In the genomic region with DNA sequence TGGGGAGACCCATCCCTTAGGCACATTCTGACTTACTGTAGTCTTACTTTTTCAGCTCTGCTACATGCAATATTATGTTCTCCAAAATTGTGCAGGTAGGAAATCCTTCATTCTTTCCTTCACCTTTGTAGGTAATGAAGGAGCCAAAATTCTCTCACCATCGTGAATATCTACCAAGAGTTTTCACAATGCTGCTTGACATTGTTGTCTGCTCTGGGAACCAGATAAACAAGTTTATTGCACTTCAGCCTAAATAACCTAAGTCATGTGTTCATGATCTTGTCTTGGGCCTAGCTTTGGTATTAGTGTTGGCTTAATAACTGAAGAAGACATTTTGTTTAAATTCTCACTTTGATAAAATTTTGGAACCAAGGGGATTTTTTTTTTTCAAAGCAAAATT, we compare ENCODE assay signal across 38 cellular contexts.
"Had no signal": no experiment of that assay in that cellular context is flagged by ENCODE, and none has a peak within 500 bp of the region (broad histone marks: within the 10 kb centered on the region; RNA-seq: fewer than 3 reads in every experiment).

No MANE protein-coding gene starts in this region.

- H3K27ac ChIP-seq: adrenal gland, ascending aorta, body of pancreas, brain microvascular endothelial cell, breast epithelium, cardiac muscle cell had no signal

- H3K27ac Mint-ChIP-seq: activated naive CD4-positive, alpha-beta T cell treated with anti-CD3 and anti-CD28 coated beads for 36 hours; activated naive CD4-positive, alpha-beta T cell treated with anti-CD3 and anti-CD28 coated beads, Interleukin-2, amount 10 ng/mL, durations not matched to agents 7 days and 5 days; activated naive CD4-positive, alpha-beta T cell treated with anti-CD3 and anti-CD28 coated beads, Interleukin-2, amount 50 U/mL, for 24 hours; activated naive CD4-positive, alpha-beta T cell treated with anti-CD3 and anti-CD28 coated beads, Interleukin-2, amount 50 U/mL, for 72 hours; activated naive CD8-positive, alpha-beta T cell; activated naive CD8-positive, alpha-beta T cell treated with anti-CD3 and anti-CD28 coated beads for 36 hours; activated naive CD8-positive, alpha-beta T cell treated with anti-CD3 and anti-CD28 coated beads, Interleukin-2, amount 10 ng/mL, durations not matched to agents 7 days and 5 days; activated naive CD8-positive, alpha-beta T cell treated with anti-CD3 and anti-CD28 coated beads, Interleukin-2, amount 50 U/mL, for 24 hours; activated T-cell treated with anti-CD3 and anti-CD28 coated beads, Interleukin-2, amount 50 U/mL, for 24 hours; activated T-cell treated with anti-CD3 and anti-CD28 coated beads, Interleukin-2, amount 50 U/mL, for 72 hours; activated T-helper 1 cell treated with anti-CD3 and anti-CD28 coated beads, Interleukin-12 subunit alpha, Interleukin-12 subunit beta, Interleukin-2, Interleukin-4 antibody, amounts not matched to agents 30 ng/mL and 10 ng/mL and 1 ng/mL, durations not matched to agents 14 hours and 24 hours and 36 hours; activated T-helper 17 cell treated with anti-CD3 and anti-CD28 coated beads, Interleukin-2, amount 50 U/mL, for 72 hours; activated T-helper 2 cell treated with anti-CD3 and anti-CD28 coated beads, Interferon-gamma antibody, Interleukin-2, Interleukin-4, amounts not matched to agents 10 μg/mL and 5 μg/mL and 100 μg/mL, durations not matched to agents 14 hours and 24 hours and 36 hours; brain had no signal

- DNase-seq: activated effector memory CD4-positive, alpha-beta T cell treated with anti-CD3 and anti-CD28 coated beads, Interleukin-2, amount 50 U/mL, for 16 hours; activated effector memory CD4-positive, alpha-beta T cell treated with Interleukin-2 at 50 U/mL for 16 hours; activated gamma-delta T cell; activated gamma-delta T cell treated with Interleukin-2 at 50 U/mL for 16 hours; activated naive CD4-positive, alpha-beta T cell; activated naive CD4-positive, alpha-beta T cell treated with anti-CD3 and anti-CD28 coated beads for 36 hours; activated naive CD4-positive, alpha-beta T cell treated with anti-CD3 and anti-CD28 coated beads, Interleukin-2, amount 10 ng/mL, durations not matched to agents 7 days and 5 days; activated naive CD4-positive, alpha-beta T cell treated with anti-CD3 and anti-CD28 coated beads, Interleukin-2, amount 50 U/mL, for 16 hours; activated naive CD4-positive, alpha-beta T cell treated with Interleukin-2 at 50 U/mL for 16 hours; activated naive CD8-positive, alpha-beta T cell treated with anti-CD3 and anti-CD28 coated beads for 36 hours; activated naive CD8-positive, alpha-beta T cell treated with anti-CD3 and anti-CD28 coated beads, Interleukin-2, amount 10 ng/mL, durations not matched to agents 7 days and 5 days; activated naive CD8-positive, alpha-beta T cell treated with anti-CD3 and anti-CD28 coated beads, Interleukin-2, amount 50 U/mL, for 24 hours; activated T-cell treated with anti-CD3 and anti-CD28 coated beads, Interleukin-2, amount 50 U/mL, for 1 hour; activated T-cell treated with anti-CD3 and anti-CD28 coated beads, Interleukin-2, amount 50 U/mL, for 24 hours; activated T-cell treated with anti-CD3 and anti-CD28 coated beads, Interleukin-2, amount 50 U/mL, for 4 hours; activated T-cell treated with anti-CD3 and anti-CD28 coated beads, Interleukin-2, amount 50 U/mL, for 48 hours; activated T-cell treated with anti-CD3 and anti-CD28 coated beads, Interleukin-2, amount 50 U/mL, for 72 hours; adrenal gland; amniotic stem cell; amygdala; anterior cingulate cortex; aorta; body of pancreas; brain microvascular endothelial cell; caudate nucleus; central memory CD4-positive, alpha-beta T cell; cerebellar nuclear complex had no signal

- H3K27me3 ChIP-seq: adrenal gland, ascending aorta, body of pancreas, brain microvascular endothelial cell, breast epithelium, cardiac muscle cell had no signal

- H3K4me1 ChIP-seq: adrenal gland, ascending aorta, body of pancreas, breast epithelium had no signal

- H3K36me3 Mint-ChIP-seq: activated naive CD4-positive, alpha-beta T cell treated with anti-CD3 and anti-CD28 coated beads, Interleukin-2, amount 10 ng/mL, durations not matched to agents 7 days and 5 days; activated naive CD4-positive, alpha-beta T cell treated with anti-CD3 and anti-CD28 coated beads, Interleukin-2, amount 50 U/mL, for 24 hours; activated naive CD4-positive, alpha-beta T cell treated with anti-CD3 and anti-CD28 coated beads, Interleukin-2, amount 50 U/mL, for 72 hours; activated naive CD8-positive, alpha-beta T cell; activated naive CD8-positive, alpha-beta T cell treated with anti-CD3 and anti-CD28 coated beads for 36 hours; activated naive CD8-positive, alpha-beta T cell treated with anti-CD3 and anti-CD28 coated beads, Interleukin-2, amount 10 ng/mL, durations not matched to agents 7 days and 5 days; brain had no signal

- H3K4me3 Mint-ChIP-seq: activated naive CD4-positive, alpha-beta T cell treated with anti-CD3 and anti-CD28 coated beads for 36 hours; activated naive CD4-positive, alpha-beta T cell treated with anti-CD3 and anti-CD28 coated beads, Interleukin-2, amount 10 ng/mL, durations not matched to agents 7 days and 5 days; activated naive CD4-positive, alpha-beta T cell treated with anti-CD3 and anti-CD28 coated beads, Interleukin-2, amount 50 U/mL, for 24 hours; activated naive CD8-positive, alpha-beta T cell; activated naive CD8-positive, alpha-beta T cell treated with anti-CD3 and anti-CD28 coated beads for 36 hours; activated naive CD8-positive, alpha-beta T cell treated with anti-CD3 and anti-CD28 coated beads, Interleukin-2, amount 10 ng/mL, durations not matched to agents 7 days and 5 days; activated naive CD8-positive, alpha-beta T cell treated with anti-CD3 and anti-CD28 coated beads, Interleukin-2, amount 50 U/mL, for 24 hours; activated T-cell treated with anti-CD3 and anti-CD28 coated beads, Interleukin-2, amount 50 U/mL, for 24 hours; activated T-cell treated with anti-CD3 and anti-CD28 coated beads, Interleukin-2, amount 50 U/mL, for 4 hours; activated T-cell treated with anti-CD3 and anti-CD28 coated beads, Interleukin-2, amount 50 U/mL, for 72 hours; activated T-helper 1 cell treated with anti-CD3 and anti-CD28 coated beads, Interleukin-12 subunit alpha, Interleukin-12 subunit beta, Interleukin-2, Interleukin-4 antibody, amounts not matched to agents 30 ng/mL and 10 ng/mL and 1 ng/mL, durations not matched to agents 14 hours and 24 hours and 36 hours; activated T-helper 17 cell treated with anti-CD3 and anti-CD28 coated beads, Interleukin-2, amount 50 U/mL, for 72 hours; brain; central memory CD8-positive, alpha-beta T cell had no signal

- H3K9me3 Mint-ChIP-seq: activated naive CD4-positive, alpha-beta T cell treated with anti-CD3 and anti-CD28 coated beads for 36 hours; activated naive CD4-positive, alpha-beta T cell treated with anti-CD3 and anti-CD28 coated beads, Interleukin-2, amount 10 ng/mL, durations not matched to agents 7 days and 5 days; activated naive CD4-positive, alpha-beta T cell treated with anti-CD3 and anti-CD28 coated beads, Interleukin-2, amount 50 U/mL, for 72 hours; activated naive CD8-positive, alpha-beta T cell treated with anti-CD3 and anti-CD28 coated beads for 36 hours; activated naive CD8-positive, alpha-beta T cell treated with anti-CD3 and anti-CD28 coated beads, Interleukin-2, amount 10 ng/mL, durations not matched to agents 7 days and 5 days; activated T-cell treated with anti-CD3 and anti-CD28 coated beads, Interleukin-2, amount 50 U/mL, for 24 hours; activated T-cell treated with anti-CD3 and anti-CD28 coated beads, Interleukin-2, amount 50 U/mL, for 4 hours; activated T-cell treated with anti-CD3 and anti-CD28 coated beads, Interleukin-2, amount 50 U/mL, for 72 hours; activated T-helper 1 cell treated with anti-CD3 and anti-CD28 coated beads, Interleukin-12 subunit alpha, Interleukin-12 subunit beta, Interleukin-2, Interleukin-4 antibody, amounts not matched to agents 30 ng/mL and 10 ng/mL and 1 ng/mL, durations not matched to agents 14 hours and 24 hours and 36 hours; activated T-helper 17 cell treated with anti-CD3 and anti-CD28 coated beads, Interleukin-2, amount 50 U/mL, for 72 hours; central memory CD8-positive, alpha-beta T cell had no signal

- H3K27me3 Mint-ChIP-seq: activated naive CD4-positive, alpha-beta T cell treated with anti-CD3 and anti-CD28 coated beads, Interleukin-2, amount 10 ng/mL, durations not matched to agents 7 days and 5 days; activated naive CD8-positive, alpha-beta T cell; activated naive CD8-positive, alpha-beta T cell treated with anti-CD3 and anti-CD28 coated beads for 36 hours; activated naive CD8-positive, alpha-beta T cell treated with anti-CD3 and anti-CD28 coated beads, Interleukin-2, amount 10 ng/mL, durations not matched to agents 7 days and 5 days; activated naive CD8-positive, alpha-beta T cell treated with anti-CD3 and anti-CD28 coated beads, Interleukin-2, amount 50 U/mL, for 24 hours; activated T-cell treated with anti-CD3 and anti-CD28 coated beads, Interleukin-2, amount 50 U/mL, for 24 hours; brain; central memory CD8-positive, alpha-beta T cell had no signal

- H3K4me3 ChIP-seq: adrenal gland, ascending aorta, body of pancreas, breast epithelium, cardiac muscle cell had no signal

- ATAC-seq: activated naive CD4-positive, alpha-beta T cell treated with anti-CD3 and anti-CD28 coated beads, Interleukin-2, amount 50 U/mL, for 72 hours; activated naive CD8-positive, alpha-beta T cell treated with anti-CD3 and anti-CD28 coated beads, Interleukin-2, amount 50 U/mL, for 24 hours; activated T-cell treated with anti-CD3 and anti-CD28 coated beads, Interleukin-2, amount 50 U/mL, for 4 hours; activated T-cell treated with anti-CD3 and anti-CD28 coated beads, Interleukin-2, amount 50 U/mL, for 72 hours; activated T-helper 17 cell treated with anti-CD3 and anti-CD28 coated beads, Interleukin-2, amount 50 U/mL, for 72 hours; body of pancreas had no signal

- H3K36me3 ChIP-seq: adrenal gland, ascending aorta, brain microvascular endothelial cell, breast epithelium, cardiac muscle cell had no signal

- H3K4me1 Mint-ChIP-seq: activated naive CD4-positive, alpha-beta T cell treated with anti-CD3 and anti-CD28 coated beads, Interleukin-2, amount 10 ng/mL, durations not matched to agents 7 days and 5 days; activated naive CD4-positive, alpha-beta T cell treated with anti-CD3 and anti-CD28 coated beads, Interleukin-2, amount 50 U/mL, for 24 hours; activated naive CD8-positive, alpha-beta T cell treated with anti-CD3 and anti-CD28 coated beads for 36 hours; activated naive CD8-positive, alpha-beta T cell treated with anti-CD3 and anti-CD28 coated beads, Interleukin-2, amount 10 ng/mL, durations not matched to agents 7 days and 5 days; activated naive CD8-positive, alpha-beta T cell treated with anti-CD3 and anti-CD28 coated beads, Interleukin-2, amount 50 U/mL, for 24 hours; activated T-helper 17 cell treated with anti-CD3 and anti-CD28 coated beads, Interleukin-2, amount 50 U/mL, for 72 hours; brain; central memory CD8-positive, alpha-beta T cell had no signal

- H3K9me3 ChIP-seq: adrenal gland, ascending aorta, body of pancreas, breast epithelium had no signal
